ENCODE assay signal across 20 cellular contexts in the genomic region with DNA sequence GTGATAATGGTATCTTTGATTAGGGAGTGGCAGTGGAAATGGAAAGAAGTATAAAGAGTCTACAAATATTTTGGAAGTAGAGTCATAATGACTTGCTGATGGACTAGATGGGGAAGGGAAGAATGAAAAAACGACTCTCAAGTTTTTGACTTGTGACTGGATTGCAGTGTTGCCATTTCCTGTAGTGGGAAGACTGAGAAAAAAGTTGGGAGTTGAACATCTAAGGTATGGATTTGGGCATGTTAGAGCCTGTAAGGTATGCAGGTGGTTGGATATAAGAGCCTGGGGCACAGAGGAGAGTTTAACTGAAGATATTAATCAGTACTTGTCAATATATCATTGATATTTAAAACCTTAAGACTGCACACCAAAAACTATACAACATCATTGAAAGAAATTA.
"Had no signal": no experiment of that assay in that cellular context is flagged by ENCODE, and none has a peak within 500 bp of the region (broad histone marks: within the 10 kb centered on the region; RNA-seq: fewer than 3 reads in every experiment).

No MANE protein-coding gene starts in this region.

- DNase-seq: KBM-7, MG63, NCI-H1092, NCI-H1105 treated with DMSO at 0.1 percent for 48 hours, NCI-H1417 treated with DMSO at 0.1 percent for 48 hours, NCI-H146, NCI-H187, NCI-H2029, NCI-H2081 treated with DMSO at 0.1 percent for 48 hours, NCI-H2171, NCI-H226, NCI-H446, NCI-H510A, NCI-H524 treated with DMSO at 0.1 percent for 48 hours, NCI-H69, NCI-H774, PC-3, Right ventricle myocardium superior, SK-N-SH had no signal

- H3K9ac ChIP-seq: SK-N-SH had no signal

- H3K9me3 ChIP-seq: MG63, SK-N-SH had no signal

- ATAC-seq: Panc1, PC-3 had no signal

- H3K4me2 ChIP-seq: SK-N-SH had no signal

- H3K36me3 ChIP-seq: MG63 had no signal

- H3K4me3 ChIP-seq: MG63 had no signal
